In the genomic region with DNA sequence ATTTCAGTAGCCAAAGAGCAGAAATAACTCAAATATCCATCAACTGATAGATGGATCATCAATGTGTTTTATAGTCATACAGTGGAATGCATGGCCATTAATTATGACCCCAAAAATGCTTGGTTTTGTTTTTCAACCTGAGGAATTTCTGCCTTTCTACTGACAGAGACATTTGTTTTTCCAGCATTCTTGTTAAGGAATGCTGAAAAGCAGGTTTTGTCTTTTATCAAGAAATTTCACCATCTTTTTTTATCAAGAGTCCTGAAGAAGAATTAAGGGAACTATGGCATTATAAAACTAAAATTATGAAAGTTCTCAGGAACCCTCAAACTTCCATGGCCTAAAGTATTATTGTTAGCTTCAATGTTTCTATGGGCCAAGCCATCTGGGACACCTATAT, we compare ENCODE assay signal across 20 cellular contexts.
DNase-seq lines count a peak whose midpoint lies in the region; ATAC-seq and TF ChIP-seq lines count a peak whose summit lies in the region.
"Had no signal": no experiment of that assay in that cellular context is flagged by ENCODE, and none has a peak within 500 bp of the region (broad histone marks: within the 10 kb centered on the region; RNA-seq: fewer than 3 reads in every experiment).

No MANE protein-coding gene starts in this region.

- H3K27ac ChIP-seq in PC-9 (no peak overlapping the region), foreskin keratinocyte (no peak overlapping the region)
- H3K27ac ChIP-seq: 22Rv1, BLaER1, C4-2B, GM23248 had no signal

- peaks cover 15% of the 10 kb centered on the region for H3K9me3 ChIP-seq in PC-9 (ENCODE audit: insufficient read depth, low read depth)

- H2AFZ ChIP-seq in PC-9 = 0 out of 2 replicates have a peak overlapping the region, but pooled peaks have one; percentile 19
- H2AFZ ChIP-seq: GM23248 had no signal

- POLR2A ChIA-PET in PC-9 (lab: Charles Lee; ENCODE audit: unreplicated experiment) (no interaction called here), T-cell (lab: Charles Lee) (interaction anchor here in 1 of 2 donors (0.5 kb wide), 1 partner anchor 19 kb away, joined by 3 read pairs; no protein-coding TSS in a partner anchor)

- 0 out of 2 replicates have a peak overlapping the region, but pooled peaks have one; percentile 4 for H3K4me2 ChIP-seq in PC-9
- H3K4me2 ChIP-seq: BLaER1 had no signal

- H4K20me1 ChIP-seq in PC-9 (ENCODE audit: insufficient read depth) = no peaks in the 10 kb centered on the region
- H4K20me1 ChIP-seq: BLaER1 had no signal

- H3K4me3 ChIP-seq in PC-9 = no peak overlapping the region
- H3K4me3 ChIP-seq: BLaER1, GM23248 had no signal

- peaks cover 5% of the 10 kb centered on the region; the same call in 1 of the 2 replicates for H3F3A ChIP-seq in PC-9 (ENCODE audit: insufficient read depth, low read depth)

- ATAC-seq in foreskin keratinocyte (no peak), T-cell (replicated peaks in 1 of 4) (no peak)
- ATAC-seq: CD8-positive, alpha-beta T cell had no signal

- TF ChIP-seq CTCF in Calu3 (IDR thresholded peaks at IDR 0.05; ENCODE audit: unreplicated experiment) (no peak), PC-9 (conservative IDR thresholded peaks at IDR 0.05) (no peak), foreskin keratinocyte (conservative IDR thresholded peaks at IDR 0.05) (no peak)

- peaks cover 11% of the 10 kb centered on the region for H3K9me3 Mint-ChIP-seq in Calu3 (ENCODE audit: low read depth, unreplicated experiment)
- H3K9me3 Mint-ChIP-seq in T-cell = peaks cover 5 to 19% (median 8%) of the 10 kb centered on the region in 3 donors

- no peaks in the 10 kb centered on the region for H3K79me2 ChIP-seq in PC-9 (ENCODE audit: low read depth)

- peak overlapping the region; percentile 33 for H3K27ac Mint-ChIP-seq in Calu3 (ENCODE audit: unreplicated experiment)
- H3K27ac Mint-ChIP-seq in T-cell = no peak overlapping the region
- H3K27ac Mint-ChIP-seq: B cell; CD4-positive, CD25-positive, alpha-beta regulatory T cell; CD8-positive, alpha-beta T cell had no signal

- TF ChIP-seq RAD21 in Ishikawa (IDR thresholded peaks at IDR 0.05; ENCODE audit: low read depth) = no peak

- H3K36me3 Mint-ChIP-seq in Calu3 (ENCODE audit: insufficient read depth, unreplicated experiment) (no peaks in the 10 kb centered on the region), T-cell (no peaks in the 10 kb centered on the region)
- H3K36me3 Mint-ChIP-seq: CD4-positive, CD25-positive, alpha-beta regulatory T cell; CD8-positive, alpha-beta T cell had no signal

- no peak overlapping the region for H3K4me3 Mint-ChIP-seq in Calu3 (ENCODE audit: low read depth, unreplicated experiment)
- no peak overlapping the region for H3K4me3 Mint-ChIP-seq in T-cell
- H3K4me3 Mint-ChIP-seq: B cell; CD4-positive, CD25-positive, alpha-beta regulatory T cell; CD8-positive, alpha-beta T cell had no signal

- CTCF ChIA-PET in Calu3 (lab: Charles Lee) = no interaction called here
- CTCF ChIA-PET in PC-9 (lab: Charles Lee) = no interaction called here
- CTCF ChIA-PET in T-cell (lab: Charles Lee) = no interaction called here

- no peak for TF ChIP-seq EP300 in Ishikawa (IDR thresholded peaks at IDR 0.05; ENCODE audit: borderline replicate concordance)

- DNase-seq in Calu3 = no peak
- peak in 1 of 2 experiments; percentile 62 for DNase-seq in PC-9
- peak; percentile 2 to 35 for DNase-seq in foreskin keratinocyte
- DNase-seq in stimulated activated CD4-positive, alpha-beta T cell treated with anti-CD3 and anti-CD28 coated beads, Interleukin-2, amount 100 ng/mL, for 48 hours = no peak
- DNase-seq in middle frontal gyrus (ENCODE audit: extremely low spot score, low spot score) = no peak
- no peak for DNase-seq in COLO668 (lab: John Stamatoyannopoulos, UW; ENCODE audit: unreplicated experiment)
- DNase-seq in T-cell = no peak
- DNase-seq: CD4-positive, CD25-positive, alpha-beta regulatory T cell; CD8-positive, alpha-beta T cell; DMS53; DMS79 treated with DMSO at 0.1 percent for 48 hours; GF-D8; GM23248; H7; HCEC 1CT had no signal

- no TSS peak for BruUV-seq in Calu3 (replicated peaks; lab: Mats Ljungman, UMichigan)
- no TSS peak for BruUV-seq in PC-9 (replicated peaks; lab: Mats Ljungman, UMichigan)

- H3K27me3 Mint-ChIP-seq in Calu3 (ENCODE audit: unreplicated experiment) (no peaks in the 10 kb centered on the region), T-cell (no peaks in the 10 kb centered on the region)
- H3K27me3 Mint-ChIP-seq: B cell; CD4-positive, CD25-positive, alpha-beta regulatory T cell had no signal

- H3K4me1 ChIP-seq in PC-9 (replicated peaks; ENCODE audit: insufficient read depth) = peaks cover 12% of the 10 kb centered on the region; the same call in 1 of the 2 replicates
- H3K4me1 ChIP-seq in foreskin keratinocyte = no peaks in the 10 kb centered on the region
- H3K4me1 ChIP-seq: BLaER1 had no signal

- H3K27me3 ChIP-seq in PC-9 (ENCODE audit: insufficient read depth, low read depth) = no peaks in the 10 kb centered on the region
- no peaks in the 10 kb centered on the region for H3K27me3 ChIP-seq in foreskin keratinocyte
- H3K27me3 ChIP-seq: BLaER1 had no signal

- no peaks in the 10 kb centered on the region for H3K36me3 ChIP-seq in PC-9 (ENCODE audit: low read depth)
- H3K36me3 ChIP-seq: BLaER1 had no signal

- H3K9me2 ChIP-seq in PC-9 (ENCODE audit: insufficient read depth) = 0 out of 2 replicates have a peak, but pooled peaks cover 3% of the 10 kb centered on the region

- peaks cover 18% of the 10 kb centered on the region for H3K4me1 Mint-ChIP-seq in Calu3 (ENCODE audit: low read depth, unreplicated experiment)
- no peaks in the 10 kb centered on the region for H3K4me1 Mint-ChIP-seq in T-cell
- H3K4me1 Mint-ChIP-seq: B cell; CD4-positive, CD25-positive, alpha-beta regulatory T cell had no signal

- intact Hi-C loops in Calu3 (cut with micrococcal nuclease; ENCODE audit: unreplicated experiment) = no loop called here
- intact Hi-C loops in PC-9 (cut with micrococcal nuclease; ENCODE audit: unreplicated experiment) = no loop called here

TF ChIP-seq in Ishikawa, 13 proteins besides CTCF, POLR2A, EP300 and RAD21:
- TF ChIP-seq TEAD4 (IDR thresholded peaks at IDR 0.05) (peak; percentile 50; the same call in 1 of the 2 replicates), ZBTB7A (IDR thresholded peaks at IDR 0.05; ENCODE audit: low read depth) (no peak)

Comparison
In these comparisons a context has a peak if more than half of its experiments do, and no peak if none do; other contexts are left out.
1. DNase-seq: peak in foreskin keratinocyte (2 of 2); none in Calu3 (single experiment), stimulated activated CD4-positive, alpha-beta T cell treated with anti-CD3 and anti-CD28 coated beads, Interleukin-2, amount 100 ng/mL, for 48 hours (0 of 2), middle frontal gyrus (single experiment), COLO668 (single experiment) and T-cell (0 of 34).